In the genomic region with DNA sequence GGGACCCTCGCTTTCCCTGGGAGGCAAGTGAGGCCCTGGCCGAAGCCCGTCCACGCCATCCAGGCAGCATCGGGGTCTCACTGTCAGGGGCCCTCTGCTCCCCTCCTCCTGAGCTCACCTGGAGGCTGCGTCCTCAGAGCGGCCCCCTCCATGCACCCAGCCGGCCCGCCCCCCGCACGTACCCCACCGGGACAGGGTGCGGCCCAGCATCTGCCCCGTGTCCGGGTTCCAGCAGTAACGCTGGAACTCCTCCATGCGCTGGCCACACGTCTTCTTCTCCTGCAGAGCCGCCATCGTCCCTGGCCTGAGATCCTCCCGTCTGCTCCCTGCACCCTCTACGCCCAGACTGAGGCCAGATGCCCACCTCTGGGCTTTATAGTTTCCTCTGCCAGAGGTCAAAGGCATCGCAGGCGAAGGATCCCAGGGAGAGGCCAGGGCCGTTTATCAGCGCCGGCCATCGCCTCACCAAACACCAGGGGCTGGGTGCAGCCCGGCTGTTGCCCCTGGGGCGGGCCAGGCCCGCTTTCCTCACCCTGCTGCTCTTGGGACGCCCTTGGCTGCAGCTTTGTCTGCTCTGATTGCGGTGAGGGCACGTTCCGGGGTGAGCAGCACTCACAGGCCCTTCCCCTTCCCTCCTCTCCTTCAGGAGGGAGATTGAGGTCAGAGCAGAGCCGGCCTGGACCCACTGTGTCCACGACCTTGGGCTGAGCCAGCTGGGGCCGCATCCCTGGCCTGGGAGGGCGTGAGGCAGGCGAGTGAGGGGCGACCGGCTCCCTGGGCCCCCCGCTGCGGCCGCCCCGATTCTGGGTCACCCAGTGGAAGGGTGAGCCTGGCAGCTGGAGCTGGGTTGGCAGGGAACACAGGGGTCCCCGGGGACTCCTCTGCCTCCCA, we compare ENCODE assay signal across 18 cellular contexts. TPM values are rescaled to one million over a fixed set of nuclear protein-coding genes. Genes with fewer than 3 reads are reported as not detected.
DNase-seq lines count a peak whose midpoint lies in the region; ATAC-seq, FAIRE-seq and TF ChIP-seq lines count a peak whose summit lies in the region.
"Had no signal": no experiment of that assay in that cellular context is flagged by ENCODE, and none has a peak within 500 bp of the region (broad histone marks: within the 10 kb centered on the region; RNA-seq: fewer than 3 reads in every experiment).

A gene (minus strand): TSS at position 348 of the 891 bp plus-strand sequence. CDS start 54 bp downstream, at position 294.

- no peak within 1 kb of the TSS for H3K9ac ChIP-seq in H1 (replicated peaks in 1 of 4; ENCODE audit: extremely low read depth in 1 of 4, low read depth in 3 of 4, low read length in 3 of 4)

- no peaks in the 10 kb centered on the region for H3K36me3 Mint-ChIP-seq in mesothelial cell of epicardium
- H3K36me3 Mint-ChIP-seq: brain had no signal

- FAIRE-seq in H1 (lab: Jason Lieb, UNC), result no peak
- FAIRE-seq: RCC 7860, TTC549 had no signal

- H3K56ac ChIP-seq in H1 (replicated peaks; ENCODE audit: insufficient read length, low read depth, low read length), result no peak within 1 kb of the TSS

- peaks cover 0 to 19% of the 10 kb centered on the region in 2 donors for H3K9me3 ChIP-seq in right atrium auricular region
- H3K9me3 ChIP-seq in H1 (ENCODE audit: insufficient read depth in 2 of 2, low read depth in 1 of 2, low read length in 1 of 2), result no peaks in the 10 kb centered on the region
- no peaks in the 10 kb centered on the region for H3K9me3 ChIP-seq in uterus
- no peaks in the 10 kb centered on the region for H3K9me3 ChIP-seq in vagina
- H3K9me3 ChIP-seq: colonic mucosa, prostate gland had no signal

- H3K4me1 ChIP-seq in right atrium auricular region, result no peaks in the 10 kb centered on the region
- H3K4me1 ChIP-seq in H1 (replicated peaks in 1 of 4; ENCODE audit: control insufficient read depth in 3 of 4, insufficient read depth in 4 of 4, low read length in 3 of 4), result no peaks in the 10 kb centered on the region
- H3K4me1 ChIP-seq in uterus, result no peaks in the 10 kb centered on the region
- H3K4me1 ChIP-seq in vagina, result no peaks in the 10 kb centered on the region
- H3K4me1 ChIP-seq: colonic mucosa, prostate gland had no signal

- H3K79me1 ChIP-seq in H1 (ENCODE audit: low read depth, low read length), result no peaks in the 10 kb centered on the region

- no peak for TF ChIP-seq EP300 in H1 (IDR thresholded peaks at IDR 0.05; ENCODE audit: borderline replicate concordance in 1 of 2, low read depth in 2 of 2, low read length in 2 of 2)

- H3K27ac ChIP-seq in right atrium auricular region (no peak within 1 kb of the TSS), H1 (ENCODE audit: low read depth, low read length) (no peak within 1 kb of the TSS), uterus (no peak within 1 kb of the TSS), vagina (no peak within 1 kb of the TSS)
- H3K27ac ChIP-seq: colonic mucosa, prostate gland had no signal

- POLR2A ChIA-PET in H1 (lab: Charles Lee; ENCODE audit: partially characterized antibody), result no interaction called here

- no peak within 1 kb of the TSS for H2BK20ac ChIP-seq in H1 (ENCODE audit: low read length)

- H2BK5ac ChIP-seq in H1 (ENCODE audit: low read depth, low read length), result no peak within 1 kb of the TSS; the same call in 1 of the 2 replicates

- H4K8ac ChIP-seq in H1 (ENCODE audit: extremely low read depth, insufficient read depth, low read length), result peak within 1 kb of the TSS; percentile 51; the same call in 1 of the 2 replicates

- no peaks in the 10 kb centered on the region for H3K23me2 ChIP-seq in H1 (ENCODE audit: low read depth, low read length)

- no peaks in the 10 kb centered on the region for H4K20me1 ChIP-seq in H1 (replicated peaks in 1 of 2; ENCODE audit: control insufficient read depth in 1 of 2, insufficient read depth in 2 of 2, low read length in 2 of 2)

- H3K9me3 Mint-ChIP-seq in mesothelial cell of epicardium, result peaks cover 21% of the 10 kb centered on the region

- peaks cover 3% of the 10 kb centered on the region for H3K4me1 Mint-ChIP-seq in mesothelial cell of epicardium

- no peak within 1 kb of the TSS for H2AK5ac ChIP-seq in H1 (ENCODE audit: low read depth, low read length)

- H3K27me3 ChIP-seq in right atrium auricular region (no peaks in the 10 kb centered on the region), H1 (replicated peaks in 1 of 4; ENCODE audit: control insufficient read depth in 3 of 4, extremely low read depth in 1 of 4, insufficient read depth in 3 of 4, low read length in 3 of 4) (no peaks in the 10 kb centered on the region), uterus (no peaks in the 10 kb centered on the region), vagina (no peaks in the 10 kb centered on the region)
- H3K27me3 ChIP-seq: colonic mucosa had no signal

- no peak within 1 kb of the TSS for H2BK15ac ChIP-seq in H1 (ENCODE audit: low read length)

- H3K4me2 ChIP-seq in H1 (ENCODE audit: insufficient read depth in 1 of 2, low read depth in 2 of 2, low read length in 2 of 2), result no peak within 1 kb of the TSS

- H4K91ac ChIP-seq in H1 (replicated peaks; ENCODE audit: insufficient read length, low read length), result no peak within 1 kb of the TSS

- H3K36me3 ChIP-seq in right atrium auricular region, result no peaks in the 10 kb centered on the region
- no peaks in the 10 kb centered on the region for H3K36me3 ChIP-seq in H1 (ENCODE audit: control insufficient read depth in 2 of 4, insufficient read depth in 4 of 4, low read length in 3 of 4)
- H3K36me3 ChIP-seq in uterus, result no peaks in the 10 kb centered on the region
- H3K36me3 ChIP-seq in vagina, result no peaks in the 10 kb centered on the region
- H3K36me3 ChIP-seq: colonic mucosa, prostate gland had no signal

- H3K79me2 ChIP-seq in H1 (ENCODE audit: control insufficient read depth in 1 of 2, insufficient read depth in 2 of 2, low read length in 2 of 2), result no peaks in the 10 kb centered on the region

- no peak within 1 kb of the TSS for H2BK120ac ChIP-seq in H1 (replicated peaks; ENCODE audit: low read depth, low read length)

- CTCF ChIA-PET in H1 (lab: Charles Lee; ENCODE audit: partially characterized antibody), result no interaction called here

- TF ChIP-seq RAD21 in H1 (IDR thresholded peaks at IDR 0.05 in 1 of 2, conservative IDR thresholded peaks at IDR 0.05 in 1 of 2; ENCODE audit: low read depth in 2 of 2, low read length in 2 of 2), result no peak

- H3K4me3 ChIP-seq in right atrium auricular region, result no peak within 1 kb of the TSS
- H3K4me3 ChIP-seq in H1 (ENCODE audit: extremely low read depth in 1 of 4, insufficient read depth in 2 of 4, low read depth in 3 of 4, low read length in 4 of 4), result no peak within 1 kb of the TSS
- no peak within 1 kb of the TSS for H3K4me3 ChIP-seq in uterus
- no peak within 1 kb of the TSS for H3K4me3 ChIP-seq in vagina
- H3K4me3 ChIP-seq: colonic mucosa, prostate gland had no signal

- H3K27ac Mint-ChIP-seq in mesothelial cell of epicardium, result no peak within 1 kb of the TSS
- H3K27ac Mint-ChIP-seq: brain, nephron progenitor cell had no signal

- H2AFZ ChIP-seq in H1 (ENCODE audit: low read length), result no peak within 1 kb of the TSS

- DNase-seq in Right ventricle myocardium superior (peak; percentile 20), right atrium auricular region (ENCODE audit: low spot score) (no peak), H1 (ENCODE audit: low read depth in 1 of 2, low spot score in 2 of 2) (no peak), mesothelial cell of epicardium (ENCODE audit: low spot score in 2 of 2, unreplicated experiment in 2 of 2) (peak; percentile 18 to 33), uterus (peak; percentile 6 to 9), NCI-H1417 treated with DMSO at 0.1 percent for 48 hours (lab: John Stamatoyannopoulos, UW) (no peak), vagina (ENCODE audit: extremely low spot score in 2 of 2) (no peak), left lobe of liver (ENCODE audit: low spot score) (no peak)
- DNase-seq: colonic mucosa; DMS79; NCI-H187; nephron progenitor cell; stimulated activated CD4-positive, alpha-beta T cell treated with anti-CD3 and anti-CD28 coated beads, Interleukin-12 subunit alpha, Interleukin-12 subunit beta, amount 100 ng/mL, for 4 hours; stimulated activated CD8-positive, alpha-beta memory T cell treated with anti-CD3 and anti-CD28 coated beads, Interleukin-4, amount 100 ng/mL, for 48 hours had no signal

- no peaks in the 10 kb centered on the region for H3K27me3 Mint-ChIP-seq in mesothelial cell of epicardium (ENCODE audit: low read depth)

- no peak for ATAC-seq in Right ventricle myocardium superior (ENCODE audit: poor library complexity)
- no peak for ATAC-seq in left lobe of liver

- TF ChIP-seq POLR2A in H1 (IDR thresholded peaks at IDR 0.05; ENCODE audit: control extremely low read depth in 1 of 2, low read depth in 2 of 2, low read length in 2 of 2) (no peak), uterus (IDR thresholded peaks at IDR 0.05) (no peak), vagina (IDR thresholded peaks at IDR 0.05) (no peak)

- H3K14ac ChIP-seq in H1 (ENCODE audit: insufficient read length), result no peak within 1 kb of the TSS

- no peak within 1 kb of the TSS for H2BK12ac ChIP-seq in H1 (ENCODE audit: low read depth, low read length)

- H3K23ac ChIP-seq in H1 (ENCODE audit: insufficient read length), result no peak within 1 kb of the TSS

- H4K5ac ChIP-seq in H1 (ENCODE audit: insufficient read length, low read depth, low read length), result no peak within 1 kb of the TSS

- no peak within 1 kb of the TSS for H3K4ac ChIP-seq in H1 (replicated peaks; ENCODE audit: insufficient read length, low read depth, low read length)

- intact Hi-C loops in Right ventricle myocardium superior (cut with DNase I) (no loop called here), uterus (cut with DNase I; ENCODE audit: low total_unique reads) (no loop called here), vagina (cut with DNase I) (no loop called here)

- no peak within 1 kb of the TSS for H3K18ac ChIP-seq in H1 (ENCODE audit: extremely low read depth, low read length)

- no peak within 1 kb of the TSS for H3K4me3 Mint-ChIP-seq in mesothelial cell of epicardium
- H3K4me3 Mint-ChIP-seq: brain had no signal

- 97% methylated on average over 36 of the region's 47 CpGs; no CpG with 5 or more reads in 1 of the 2 experiments for WGBS in H1 (ENCODE audit: extremely low coverage in 1 of 2, insufficient coverage in 1 of 2, insufficient read length in 1 of 2, insufficient replicate concordance in 2 of 2, low coverage in 1 of 2, low lambda C conversion rate in 2 of 2, missing lambda C conversion rate in 1 of 2), 2 experiments

- TF ChIP-seq CTCF in right atrium auricular region (IDR thresholded peaks at IDR 0.05) (no peak), H1 (IDR thresholded peaks at IDR 0.05; ENCODE audit: control extremely low read depth in 1 of 3, insufficient read depth in 1 of 3, low read depth in 1 of 3, low read length in 3 of 3) (no peak), mesothelial cell of epicardium (IDR thresholded peaks at IDR 0.05; ENCODE audit: unreplicated experiment) (no peak), uterus (IDR thresholded peaks at IDR 0.05) (no peak), vagina (IDR thresholded peaks at IDR 0.05) (no peak)

RNA-seq across cellular contexts. Expression of the gene that starts here (rescaled TPM):
- total RNA-seq in Right ventricle myocardium superior, result not detected
- not detected for total RNA-seq in right atrium auricular region
- not detected in 2 replicates for total RNA-seq in H1 (2021; fragmentation: NEBNext Ultra II Directional; extraction: Animal tissue kit (Norgen Biotek cat#: 25700))
- 0.05 TPM in 1 of 2 replicates, not detected in the other for polyA plus RNA-seq in H1 (2011; rRNA removed)
- not detected for polyA plus RNA-seq in H1 (2011; cell fraction: cytosol; rRNA removed)
- 0.07 TPM for polyA plus RNA-seq in H1 (2011; cell fraction: nucleus; rRNA removed)
- polyA plus RNA-seq in H1 (2012, experiment 1 of 2), result not detected in 4 replicates
- polyA plus RNA-seq in H1 (2012, experiment 2 of 2), result not detected
- not detected for polyA plus RNA-seq in H1 (2013, experiment 1 of 2)
- polyA plus RNA-seq in H1 (2013, experiment 2 of 2), result not detected
- not detected in 2 replicates for polyA minus RNA-seq in H1 (2011; rRNA and poly(A)+ RNA removed)
- not detected for polyA minus RNA-seq in H1 (2011; cell fraction: cytosol; rRNA and poly(A)+ RNA removed)
- not detected for polyA minus RNA-seq in H1 (2011; cell fraction: nucleus; rRNA and poly(A)+ RNA removed)
- total RNA-seq in mesothelial cell of epicardium, result not detected in 3 replicates
- under 1 TPM in 1 of 4 donors, not detected in 3; 0.28 TPM for total RNA-seq in uterus
- total RNA-seq in vagina, result not detected
- total RNA-seq in left lobe of liver, result not detected
- total RNA-seq: colonic mucosa had no signal

Comparison
In these comparisons a context has a peak if more than half of its experiments do, and no peak if none do; other contexts are left out.
1. Peak in DNase-seq in Right ventricle myocardium superior; RNA of the gene not detected or under 1 TPM.
2. Peak in DNase-seq in mesothelial cell of epicardium; RNA of the gene not detected or under 1 TPM.
3. Peak in DNase-seq in uterus; RNA of the gene not detected or under 1 TPM.